In the genomic region with DNA sequence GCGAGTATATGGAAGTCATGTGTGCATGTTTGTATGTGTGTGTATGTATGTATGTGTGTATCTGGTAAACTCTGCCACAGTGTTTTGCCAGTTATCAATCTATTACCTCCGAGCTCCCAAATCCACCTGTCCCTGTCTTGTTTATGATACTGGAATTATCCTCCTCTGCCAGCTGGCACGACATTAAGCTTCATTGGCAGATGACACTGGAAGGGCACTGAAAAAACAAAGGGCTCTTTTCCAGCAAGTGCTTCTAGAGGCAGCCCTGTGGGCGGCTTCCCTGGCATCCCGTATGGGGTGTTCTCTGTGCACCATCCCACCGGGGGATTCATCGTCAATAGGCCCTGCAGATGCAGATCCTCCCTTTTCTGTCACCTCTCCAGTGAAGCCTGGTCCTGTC, we compare ENCODE assay signal across 20 cellular contexts.
DNase-seq lines count a peak whose midpoint lies in the region; ATAC-seq, FAIRE-seq and TF ChIP-seq lines count a peak whose summit lies in the region.
"Had no signal": no experiment of that assay in that cellular context is flagged by ENCODE, and none has a peak within 500 bp of the region (broad histone marks: within the 10 kb centered on the region; RNA-seq: fewer than 3 reads in every experiment).

No MANE protein-coding gene starts in this region.

- TF ChIP-seq EP300 in HepG2 (IDR thresholded peaks at IDR 0.05; ENCODE audit: low read depth in 2 of 2, low read length in 2 of 2) (no peak), HepG2 (CRISPR knock-in tag; IDR thresholded peaks at IDR 0.05; ENCODE audit: borderline replicate concordance) (no peak), sigmoid colon (IDR thresholded peaks at IDR 0.05) (no peak)

- H3K9me3 ChIP-seq in right lobe of liver (no peaks in the 10 kb centered on the region), HepG2 (ENCODE audit: low read length) (no peaks in the 10 kb centered on the region), sigmoid colon (no peaks in the 10 kb centered on the region)
- H3K9me3 ChIP-seq: BLaER1 had no signal

- no peak overlapping the region for H3K9ac ChIP-seq in HepG2 (ENCODE audit: insufficient read depth, low read depth, low read length)
- H3K9ac ChIP-seq: BLaER1 had no signal

- no peak overlapping the region for H3K4me3 ChIP-seq in right lobe of liver
- H3K4me3 ChIP-seq in HepG2 (replicated peaks in 1 of 3; ENCODE audit: insufficient read depth in 1 of 3, low read depth in 2 of 3, low read length in 3 of 3): no peak overlapping the region
- H3K4me3 ChIP-seq in sigmoid colon: no peak overlapping the region
- H3K4me3 ChIP-seq: BLaER1 had no signal

- CTCF ChIA-PET in HepG2 (lab: Yijun Ruan, JAX; ENCODE audit: low intra/inter-chr PET ratio, low total read pairs): no interaction called here

- in situ Hi-C loops in HepG2 (cut with HindIII; ENCODE audit: extremely low pct_ligation_motif_present, low pct_unique_long_range_greater_than_20kb): no loop called here

- H3K27ac ChIP-seq in right lobe of liver (no peak overlapping the region), HepG2 (ENCODE audit: extremely low read length, insufficient read depth, low read length) (no peak overlapping the region), sigmoid colon (no peak overlapping the region)
- H3K27ac ChIP-seq: BLaER1 had no signal

- TF ChIP-seq POLR2A in right lobe of liver (IDR thresholded peaks at IDR 0.05) (no peak), HepG2 (IDR thresholded peaks at IDR 0.05; ENCODE audit: insufficient read depth in 1 of 2, low read depth in 2 of 2, low read length in 2 of 2) (no peak), sigmoid colon (IDR thresholded peaks at IDR 0.05) (no peak)

- no peak for TF ChIP-seq RAD21 in HepG2 (CRISPR knock-in tag; IDR thresholded peaks at IDR 0.05)

- intact Hi-C loops in right lobe of liver (cut with DNase I) (no loop called here), HepG2 (cut with micrococcal nuclease; ENCODE audit: unreplicated experiment) (no loop called here), sigmoid colon (cut with DNase I) (no loop called here)

- peak in 1 of 3 donors; percentile 51 for DNase-seq in right lobe of liver
- DNase-seq in HepG2 (ENCODE audit: low spot score): no peak
- peak; percentile 71 for DNase-seq in NCI-H2029 (lab: John Stamatoyannopoulos, UW)
- DNase-seq in cerebellum (ENCODE audit: low spot score): peak; percentile 38
- no peak for DNase-seq in sigmoid colon
- DNase-seq in activated CD4-positive, CD25-positive, alpha-beta regulatory T cell treated with anti-CD3 and anti-CD28 coated beads, Interleukin-2, amount 50 U/mL, for 72 hours: no peak
- DNase-seq: CD4-positive, alpha-beta memory T cell; GOT3; KBM-7; MV-4-11; NCI-H1417 treated with DMSO at 0.1 percent for 48 hours; NCI-H2081; NCI-H226; NCI-H69; T-helper 1 cell had no signal

- H4K20me1 ChIP-seq in HepG2 (ENCODE audit: insufficient read depth, low read length): no peaks in the 10 kb centered on the region
- H4K20me1 ChIP-seq: BLaER1 had no signal

- POLR2A ChIA-PET in HepG2 (lab: Yijun Ruan, JAX): no interaction called here

- H3K79me2 ChIP-seq in HepG2 (ENCODE audit: insufficient read depth, low read length): no peaks in the 10 kb centered on the region

- H3K27me3 ChIP-seq in right lobe of liver (no peaks in the 10 kb centered on the region), HepG2 (ENCODE audit: control insufficient read depth in 1 of 2, insufficient read depth in 2 of 2, low read length in 2 of 2) (no peaks in the 10 kb centered on the region; a peak in 1 of 5 replicates), sigmoid colon (no peaks in the 10 kb centered on the region)
- H3K27me3 ChIP-seq: BLaER1 had no signal

- no peak overlapping the region for H2AFZ ChIP-seq in HepG2 (ENCODE audit: low read length)

- H3K36me3 ChIP-seq in right lobe of liver (no peaks in the 10 kb centered on the region), HepG2 (replicated peaks in 1 of 2; ENCODE audit: control insufficient read depth in 1 of 2, insufficient read depth in 2 of 2, low read length in 2 of 2) (no peaks in the 10 kb centered on the region), sigmoid colon (no peaks in the 10 kb centered on the region)
- H3K36me3 ChIP-seq: BLaER1 had no signal

- ATAC-seq in right lobe of liver: peak; percentile 56 to 82 (median 72)
- ATAC-seq in HepG2: no peak
- no peak for ATAC-seq in GM21825 (IDR thresholded peaks at IDR 0.05; ENCODE audit: unreplicated experiment)
- ATAC-seq: HCT116 had no signal

- no TSS peak for BruUV-seq in HepG2 (replicated peaks; lab: Mats Ljungman, UMichigan)

- H3K4me1 ChIP-seq in right lobe of liver (no peaks in the 10 kb centered on the region), HepG2 (ENCODE audit: insufficient read depth, low read length) (0 out of 2 replicates have a peak, but pooled peaks cover 6% of the 10 kb centered on the region), sigmoid colon (no peaks in the 10 kb centered on the region)

- H3K4me2 ChIP-seq in HepG2 (ENCODE audit: low read depth, low read length): no peak overlapping the region
- H3K4me2 ChIP-seq: BLaER1 had no signal

- TF ChIP-seq CTCF in right lobe of liver (IDR thresholded peaks at IDR 0.05): no peak
- no peak for TF ChIP-seq CTCF in HepG2 (CRISPR knock-in tag; IDR thresholded peaks at IDR 0.05)
- TF ChIP-seq CTCF in sigmoid colon (IDR thresholded peaks at IDR 0.05): no peak

- WGBS in right lobe of liver (ENCODE audit: insufficient coverage, low coverage, low lambda C conversion rate, missing lambda C conversion rate): 24% methylated on average over 4 of the region's 7 CpGs
- 9% methylated on average over 6 of the region's 7 CpGs for WGBS in HepG2 (ENCODE audit: low lambda C conversion rate)
- WGBS in sigmoid colon, 2 donors: 48 to 80% methylated on average over 7 of the region's 7 CpGs

- FAIRE-seq in HepG2 (lab: Jason Lieb, UNC): no peak
- FAIRE-seq: D721Med, GM12892 had no signal

TF ChIP-seq in HepG2, 621 proteins besides CTCF, POLR2A, EP300 and RAD21:
- no peak for TF ChIP-seq KLF16 (CRISPR knock-in tag; IDR thresholded peaks at IDR 0.05)
- TF ChIP-seq MEIS1 (CRISPR knock-in tag; IDR thresholded peaks at IDR 0.05; ENCODE audit: borderline replicate concordance): no peak
- TF ChIP-seq TP53 (CRISPR knock-in tag; conservative IDR thresholded peaks at IDR 0.05): no peak
- TF ChIP-seq CBX2 (IDR thresholded peaks at IDR 0.05; ENCODE audit: low read depth, low read length): no peak
- no peak for TF ChIP-seq CBX2 (CRISPR knock-in tag; IDR thresholded peaks at IDR 0.05; ENCODE audit: low read depth)
- no peak for TF ChIP-seq ARID2 (CRISPR knock-in tag; IDR thresholded peaks at IDR 0.05; ENCODE audit: borderline replicate concordance)
- TF ChIP-seq CC2D1A (CRISPR knock-in tag; IDR thresholded peaks at IDR 0.05): no peak
TF ChIP-seq in HepG2: peak in this region for 0.

Comparison
In these comparisons a context has a peak if more than half of its experiments do, and no peak if none do; other contexts are left out.
1. ATAC-seq: peak in right lobe of liver (4 of 4); none in HepG2 (single experiment) and GM21825 (single experiment).
2. DNase-seq: peak in NCI-H2029 (single experiment) and cerebellum (single experiment); none in HepG2 (single experiment), sigmoid colon (single experiment) and activated CD4-positive, CD25-positive, alpha-beta regulatory T cell treated with anti-CD3 and anti-CD28 coated beads, Interleukin-2, amount 50 U/mL, for 72 hours (single experiment).